Comparison of ENCODE assay signal across 24 cellular contexts in the genomic region with DNA sequence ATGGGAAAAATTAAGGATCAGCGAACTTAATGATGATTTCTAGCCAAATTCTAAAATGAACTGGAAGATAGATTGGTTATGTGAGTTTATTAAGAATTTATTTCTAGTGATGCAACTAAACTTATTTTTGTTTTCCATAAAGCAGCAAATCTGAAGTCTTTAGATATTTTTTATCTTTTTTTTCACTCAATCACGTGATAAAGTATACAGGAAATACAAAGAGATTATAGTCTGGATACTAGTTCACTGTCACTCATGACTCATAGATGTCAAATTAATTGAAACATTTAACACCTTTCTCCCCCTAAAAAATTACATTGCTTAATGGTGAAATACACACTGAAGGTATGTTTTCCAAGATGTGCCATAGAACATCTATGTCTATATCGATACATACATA.
DNase-seq lines count a peak whose midpoint lies in the region; ATAC-seq, FAIRE-seq and TF ChIP-seq lines count a peak whose summit lies in the region.
"Had no signal": no experiment of that assay in that cellular context is flagged by ENCODE, and none has a peak within 500 bp of the region (broad histone marks: within the 10 kb centered on the region; RNA-seq: fewer than 3 reads in every experiment).

No MANE protein-coding gene starts in this region.

- H3K4ac ChIP-seq in trophoblast cell (ENCODE audit: low read depth, low read length), result no peak overlapping the region

- H4K20me1 ChIP-seq in GM12878 (ENCODE audit: control insufficient read depth, insufficient read depth), result no peaks in the 10 kb centered on the region
- H4K20me1 ChIP-seq: BLaER1 had no signal

- SMC1A ChIA-PET in GM12878 (lab: Charles Lee; ENCODE audit: uncharacterized antibody, unreplicated experiment), result no interaction called here

- H3K27me3 ChIP-seq in GM12878 (replicated peaks in 1 of 2; ENCODE audit: control insufficient read depth in 2 of 2, insufficient read depth in 2 of 2, low read length in 1 of 2), result no peaks in the 10 kb centered on the region
- no peaks in the 10 kb centered on the region for H3K27me3 ChIP-seq in trophoblast cell (ENCODE audit: insufficient read depth, low read length)
- H3K27me3 ChIP-seq: BE2C, BLaER1 had no signal

- TF ChIP-seq POLR2A in GM12878 (IDR thresholded peaks at IDR 0.05; ENCODE audit: low read depth, low read length), result no peak

- intact Hi-C loops in GM12878 (cut with micrococcal nuclease; ENCODE audit: unreplicated experiment), result no loop called here

- TF ChIP-seq CTCF in VCaP (conservative IDR thresholded peaks at IDR 0.05) (no peak), GM12878 (IDR thresholded peaks at IDR 0.05 in 2 of 3, conservative IDR thresholded peaks at IDR 0.05 in 1 of 3; ENCODE audit: control insufficient read depth in 2 of 3, extremely low read depth in 1 of 3, insufficient read depth in 1 of 3, low read depth in 3 of 3, low read length in 3 of 3) (no peak)

- no peak overlapping the region for H3K4me3 ChIP-seq in GM12878
- no peak overlapping the region for H3K4me3 ChIP-seq in trophoblast cell (ENCODE audit: low read depth, low read length)
- H3K4me3 ChIP-seq: BLaER1 had no signal

- H3K4me2 ChIP-seq in GM12878 (ENCODE audit: control insufficient read depth, insufficient read depth) (no peak overlapping the region), trophoblast cell (ENCODE audit: low read length) (no peak overlapping the region)
- H3K4me2 ChIP-seq: BLaER1 had no signal

- no peak overlapping the region for H4K8ac ChIP-seq in trophoblast cell (ENCODE audit: low read depth, low read length)

- RAD21 ChIA-PET in GM12878 (lab: Charles Lee; ENCODE audit: unreplicated experiment), result no interaction called here

- CTCF ChIA-PET in GM12878 (lab: Yijun Ruan, JAX), result no interaction called here

- H2AFZ ChIP-seq in GM12878 (ENCODE audit: control insufficient read depth, low read depth, low read length) (no peak overlapping the region), trophoblast cell (ENCODE audit: insufficient read depth, low read length, poor library complexity) (no peak overlapping the region)

- WGBS in GM12878 (ENCODE audit: insufficient coverage, insufficient replicate concordance, low lambda C conversion rate, missing lambda C conversion rate), result 13% methylated on average over 3 of the region's 3 CpGs
- no CpG with 5 or more reads among the region's 3 CpGs for WGBS in trophoblast cell (ENCODE audit: extremely low coverage, insufficient coverage, insufficient read length)

- no peak overlapping the region for H4K91ac ChIP-seq in trophoblast cell (ENCODE audit: low read depth, low read length)

- no peak for FAIRE-seq in GM12878 (lab: Jason Lieb, UNC)
- peak; percentile 76 for FAIRE-seq in endometrium (lab: Jason Lieb, UNC)
- FAIRE-seq: A204.1, GM12891, GM19239 had no signal

- no peak for TF ChIP-seq EP300 in GM12878 (IDR thresholded peaks at IDR 0.05; ENCODE audit: borderline replicate concordance in 1 of 2, control insufficient read depth in 1 of 2, low read depth in 2 of 2, low read length in 2 of 2)

- no peak overlapping the region for H3K23ac ChIP-seq in trophoblast cell (ENCODE audit: low read length)

- H3K27ac ChIP-seq in VCaP (peak overlapping the region; percentile 79), GM12878 (ENCODE audit: control insufficient read depth, insufficient read depth) (no peak overlapping the region), trophoblast cell (ENCODE audit: low read depth, low read length) (no peak overlapping the region)
- H3K27ac ChIP-seq: BLaER1 had no signal

- H3K4me1 ChIP-seq in GM12878 (ENCODE audit: control insufficient read depth, insufficient read depth, low read length) (no peaks in the 10 kb centered on the region), trophoblast cell (ENCODE audit: control insufficient read depth in 1 of 2, insufficient read depth in 2 of 2, low read length in 2 of 2) (no peaks in the 10 kb centered on the region)
- H3K4me1 ChIP-seq: BLaER1 had no signal

- BruUV-seq in GM12878 (replicated peaks; lab: Mats Ljungman, UMichigan), result no TSS peak

- H2AK5ac ChIP-seq in trophoblast cell (ENCODE audit: low read length), result no peak overlapping the region

- H3K79me1 ChIP-seq in trophoblast cell (ENCODE audit: low read length), result no peaks in the 10 kb centered on the region

- H3K9me3 ChIP-seq in GM12878 (replicated peaks; ENCODE audit: control insufficient read depth, insufficient read depth, low read length), result no peaks in the 10 kb centered on the region
- H3K9me3 ChIP-seq in trophoblast cell (ENCODE audit: insufficient read depth, low read depth, low read length), result no peaks in the 10 kb centered on the region
- H3K9me3 ChIP-seq: BE2C, BLaER1 had no signal

- H4K12ac ChIP-seq in trophoblast cell (ENCODE audit: low read depth, low read length), result no peak overlapping the region

- no peak overlapping the region for H2BK12ac ChIP-seq in trophoblast cell (ENCODE audit: low read length)

- DNase-seq in GM12878 (ENCODE audit: low read depth, low spot score) (no peak), trophoblast cell (no peak), NCI-H1092 treated with DMSO at 0.1 percent for 48 hours (lab: John Stamatoyannopoulos, UW) (no peak)
- DNase-seq: 8988T; ACHN; BE2C; C1 segment of cervical spinal cord; CD4-positive, alpha-beta memory T cell; CD4-positive, CD25-positive, alpha-beta regulatory T cell; CD8-positive, alpha-beta memory T cell; COR-L47; DMS 273 treated with DMSO at 0.1 percent for 48 hours; DMS153; DMS79; DND-41; EL; GDM1 had no signal

- H3K79me2 ChIP-seq in GM12878 (ENCODE audit: control insufficient read depth, insufficient read depth, low read length) (no peaks in the 10 kb centered on the region), trophoblast cell (ENCODE audit: control insufficient read depth, insufficient read depth, low read length, poor library complexity) (no peaks in the 10 kb centered on the region)

- no peak overlapping the region for H3K18ac ChIP-seq in trophoblast cell (ENCODE audit: low read length)

- H2BK120ac ChIP-seq in trophoblast cell (ENCODE audit: insufficient read depth, low read length, poor library complexity), result no peak overlapping the region

- ATAC-seq in GM12878, result no peak
- ATAC-seq in HG03139 (IDR thresholded peaks at IDR 0.05; ENCODE audit: unreplicated experiment), result no peak

- POLR2A ChIA-PET in GM12878 (lab: Charles Lee), result no interaction called here

- no peak overlapping the region for H2BK5ac ChIP-seq in trophoblast cell (ENCODE audit: low read depth, low read length, poor library complexity)

- H3K36me3 ChIP-seq in GM12878 (ENCODE audit: control insufficient read depth in 2 of 2, insufficient read depth in 2 of 2, low read length in 1 of 2), result no peaks in the 10 kb centered on the region
- H3K36me3 ChIP-seq in trophoblast cell (ENCODE audit: control insufficient read depth in 1 of 2, insufficient read depth in 2 of 2, low read length in 2 of 2), result no peaks in the 10 kb centered on the region
- H3K36me3 ChIP-seq: BE2C, BLaER1 had no signal

- in situ Hi-C loops in GM12878 (cut with MboI), result no loop called here

- no peak overlapping the region for H3K14ac ChIP-seq in trophoblast cell (ENCODE audit: low read length)

- H3K9ac ChIP-seq in GM12878 (ENCODE audit: control insufficient read depth, insufficient read depth, low read length) (no peak overlapping the region), trophoblast cell (ENCODE audit: low read length) (no peak overlapping the region)
- H3K9ac ChIP-seq: BLaER1 had no signal

- no peak for TF ChIP-seq RAD21 in GM12878 (IDR thresholded peaks at IDR 0.05; ENCODE audit: insufficient read depth, low read depth, low read length)

TF ChIP-seq in GM12878, 131 proteins besides CTCF, POLR2A, EP300 and RAD21:
- 0 out of 2 replicates have a peak, but pooled peaks have one; percentile 25 for TF ChIP-seq RAD51 (IDR thresholded peaks at IDR 0.05)
- no peak for TF ChIP-seq POLR2AphosphoS5 (IDR thresholded peaks at IDR 0.05; ENCODE audit: low read length)
